Comparison of ENCODE assay signal across 1 cellular context in the genomic region with DNA sequence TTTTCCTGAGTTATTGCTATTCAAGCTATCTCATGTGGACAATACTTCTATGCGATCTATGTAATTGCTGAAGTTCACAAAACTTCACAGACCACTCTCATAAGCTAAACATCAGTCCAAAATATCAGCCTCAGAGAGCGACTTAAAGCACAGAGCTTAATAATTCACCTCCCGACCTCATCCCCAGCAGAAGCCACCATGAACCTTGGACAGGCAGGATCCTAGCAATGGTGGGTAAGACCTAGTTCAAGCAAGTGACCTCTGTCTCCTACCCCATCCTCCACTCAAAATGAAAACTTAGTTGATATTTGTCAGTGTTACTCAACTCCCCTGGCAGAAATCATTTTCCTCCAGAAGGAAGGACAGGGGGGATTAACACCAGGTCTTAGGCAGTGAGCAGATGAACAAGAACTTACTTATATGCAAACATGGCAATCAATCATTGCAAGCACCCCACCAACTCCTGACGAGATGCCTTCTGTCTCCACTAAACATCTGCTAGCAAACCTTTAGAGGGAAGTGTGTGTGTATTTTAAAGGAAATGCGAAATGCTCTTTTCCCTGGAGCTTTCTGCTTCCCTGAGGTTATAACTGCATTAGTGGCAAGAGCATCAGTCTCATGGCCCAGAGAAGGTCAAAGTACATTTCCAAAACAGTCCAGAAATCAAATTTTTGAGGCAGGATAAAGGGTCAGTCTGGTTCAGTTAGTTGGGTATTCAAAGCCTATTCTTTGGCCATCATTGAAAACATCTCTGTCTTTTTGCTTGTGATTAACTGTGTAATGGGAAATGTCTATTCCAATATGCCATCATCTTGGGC.
TF ChIP-seq lines count a peak whose summit lies in the region.

No MANE protein-coding gene starts in this region.

TF ChIP-seq in HepG2, 621 proteins besides CTCF, POLR2A, EP300 and RAD21 (continued from another document and continues in another):
- TF ChIP-seq ZNF746 (CRISPR knock-in tag; IDR thresholded peaks at IDR 0.05) (peak; percentile 28; the same call in 1 of the 2 replicates), KLF15 (CRISPR knock-in tag; IDR thresholded peaks at IDR 0.05; ENCODE audit: borderline replicate concordance) (no peak), TFE3 (CRISPR knock-in tag; IDR thresholded peaks at IDR 0.05) (peak; percentile 28; the same call in 1 of the 2 replicates), NCOA2 (CRISPR knock-in tag; IDR thresholded peaks at IDR 0.05) (peak; percentile 78), ZBTB7A (CRISPR knock-in tag; IDR thresholded peaks at IDR 0.05) (no peak), ZHX2 (IDR thresholded peaks at IDR 0.05; ENCODE audit: low read depth) (0 out of 2 replicates have a peak, but pooled peaks have one; percentile 34), ZHX2 (CRISPR knock-in tag; IDR thresholded peaks at IDR 0.05; ENCODE audit: borderline replicate concordance) (no peak), SP140L (CRISPR knock-in tag; IDR thresholded peaks at IDR 0.05; ENCODE audit: borderline replicate concordance) (no peak), ATAD3A (CRISPR knock-in tag; IDR thresholded peaks at IDR 0.05) (no peak), HHEX (CRISPR knock-in tag; IDR thresholded peaks at IDR 0.05) (no peak), HNRNPL (IDR thresholded peaks at IDR 0.05; ENCODE audit: low read depth, low read length) (no peak), PREB (CRISPR knock-in tag; IDR thresholded peaks at IDR 0.05) (no peak), PHF8 (CRISPR knock-in tag; IDR thresholded peaks at IDR 0.05) (no peak), CEBPG (CRISPR knock-in tag; IDR thresholded peaks at IDR 0.05) (peak; percentile 78), SIX1 (CRISPR knock-in tag; IDR thresholded peaks at IDR 0.05; ENCODE audit: borderline replicate concordance) (no peak), ZNF891 (CRISPR knock-in tag; IDR thresholded peaks at IDR 0.05) (no peak), ZNF878 (CRISPR knock-in tag; IDR thresholded peaks at IDR 0.05) (no peak), ZNF256 (CRISPR knock-in tag; conservative IDR thresholded peaks at IDR 0.05) (no peak), ZNF33A (CRISPR knock-in tag; IDR thresholded peaks at IDR 0.05; ENCODE audit: borderline replicate concordance) (0 out of 2 replicates have a peak, but pooled peaks have one; percentile 38), ZNF337 (CRISPR knock-in tag; IDR thresholded peaks at IDR 0.05; ENCODE audit: borderline replicate concordance, low read depth) (no peak), CEBPB (IDR thresholded peaks at IDR 0.05; ENCODE audit: borderline replicate concordance, low read depth, low read length) (peak; percentile 31; the same call in 1 of the 2 replicates), RORA (CRISPR knock-in tag; IDR thresholded peaks at IDR 0.05) (no peak), ATF1 (CRISPR knock-in tag; IDR thresholded peaks at IDR 0.05) (no peak), ZNF143 (CRISPR knock-in tag; IDR thresholded peaks at IDR 0.05) (no peak), SNAI1 (CRISPR knock-in tag; IDR thresholded peaks at IDR 0.05; ENCODE audit: borderline replicate concordance) (no peak), ZNF292 (CRISPR knock-in tag; IDR thresholded peaks at IDR 0.05; ENCODE audit: borderline replicate concordance, low read depth) (no peak), CC2D1A (CRISPR knock-in tag; IDR thresholded peaks at IDR 0.05) (no peak), CAMTA2 (CRISPR knock-in tag; IDR thresholded peaks at IDR 0.05; ENCODE audit: borderline replicate concordance) (no peak), RFX1 (IDR thresholded peaks at IDR 0.05) (no peak), CSRNP1 (CRISPR knock-in tag; IDR thresholded peaks at IDR 0.05) (no peak), KDM2A (CRISPR knock-in tag; IDR thresholded peaks at IDR 0.05; ENCODE audit: borderline replicate concordance, low read depth) (no peak), RCOR2 (CRISPR knock-in tag; IDR thresholded peaks at IDR 0.05) (peak; percentile 76; the same call in 1 of the 2 replicates), ZNF20 (CRISPR knock-in tag; IDR thresholded peaks at IDR 0.05) (no peak)
- TF ChIP-seq, protein P1, sequence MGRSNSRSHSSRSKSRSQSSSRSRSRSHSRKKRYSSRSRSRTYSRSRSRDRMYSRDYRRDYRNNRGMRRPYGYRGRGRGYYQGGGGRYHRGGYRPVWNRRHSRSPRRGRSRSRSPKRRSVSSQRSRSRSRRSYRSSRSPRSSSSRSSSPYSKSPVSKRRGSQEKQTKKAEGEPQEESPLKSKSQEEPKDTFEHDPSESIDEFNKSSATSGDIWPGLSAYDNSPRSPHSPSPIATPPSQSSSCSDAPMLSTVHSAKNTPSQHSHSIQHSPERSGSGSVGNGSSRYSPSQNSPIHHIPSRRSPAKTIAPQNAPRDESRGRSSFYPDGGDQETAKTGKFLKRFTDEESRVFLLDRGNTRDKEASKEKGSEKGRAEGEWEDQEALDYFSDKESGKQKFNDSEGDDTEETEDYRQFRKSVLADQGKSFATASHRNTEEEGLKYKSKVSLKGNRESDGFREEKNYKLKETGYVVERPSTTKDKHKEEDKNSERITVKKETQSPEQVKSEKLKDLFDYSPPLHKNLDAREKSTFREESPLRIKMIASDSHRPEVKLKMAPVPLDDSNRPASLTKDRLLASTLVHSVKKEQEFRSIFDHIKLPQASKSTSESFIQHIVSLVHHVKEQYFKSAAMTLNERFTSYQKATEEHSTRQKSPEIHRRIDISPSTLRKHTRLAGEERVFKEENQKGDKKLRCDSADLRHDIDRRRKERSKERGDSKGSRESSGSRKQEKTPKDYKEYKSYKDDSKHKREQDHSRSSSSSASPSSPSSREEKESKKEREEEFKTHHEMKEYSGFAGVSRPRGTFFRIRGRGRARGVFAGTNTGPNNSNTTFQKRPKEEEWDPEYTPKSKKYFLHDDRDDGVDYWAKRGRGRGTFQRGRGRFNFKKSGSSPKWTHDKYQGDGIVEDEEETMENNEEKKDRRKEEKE (IDR thresholded peaks at IDR 0.05), result no peak
- TF ChIP-seq, protein P2, sequence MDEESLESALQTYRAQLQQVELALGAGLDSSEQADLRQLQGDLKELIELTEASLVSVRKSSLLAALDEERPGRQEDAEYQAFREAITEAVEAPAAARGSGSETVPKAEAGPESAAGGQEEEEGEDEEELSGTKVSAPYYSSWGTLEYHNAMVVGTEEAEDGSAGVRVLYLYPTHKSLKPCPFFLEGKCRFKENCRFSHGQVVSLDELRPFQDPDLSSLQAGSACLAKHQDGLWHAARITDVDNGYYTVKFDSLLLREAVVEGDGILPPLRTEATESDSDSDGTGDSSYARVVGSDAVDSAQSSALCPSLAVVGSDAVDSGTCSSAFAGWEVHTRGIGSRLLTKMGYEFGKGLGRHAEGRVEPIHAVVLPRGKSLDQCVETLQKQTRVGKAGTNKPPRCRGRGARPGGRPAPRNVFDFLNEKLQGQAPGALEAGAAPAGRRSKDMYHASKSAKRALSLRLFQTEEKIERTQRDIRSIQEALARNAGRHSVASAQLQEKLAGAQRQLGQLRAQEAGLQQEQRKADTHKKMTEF (CRISPR knock-in tag; IDR thresholded peaks at IDR 0.05), result no peak; the same call in 1 of the 2 replicates
- TF ChIP-seq, protein P3, sequence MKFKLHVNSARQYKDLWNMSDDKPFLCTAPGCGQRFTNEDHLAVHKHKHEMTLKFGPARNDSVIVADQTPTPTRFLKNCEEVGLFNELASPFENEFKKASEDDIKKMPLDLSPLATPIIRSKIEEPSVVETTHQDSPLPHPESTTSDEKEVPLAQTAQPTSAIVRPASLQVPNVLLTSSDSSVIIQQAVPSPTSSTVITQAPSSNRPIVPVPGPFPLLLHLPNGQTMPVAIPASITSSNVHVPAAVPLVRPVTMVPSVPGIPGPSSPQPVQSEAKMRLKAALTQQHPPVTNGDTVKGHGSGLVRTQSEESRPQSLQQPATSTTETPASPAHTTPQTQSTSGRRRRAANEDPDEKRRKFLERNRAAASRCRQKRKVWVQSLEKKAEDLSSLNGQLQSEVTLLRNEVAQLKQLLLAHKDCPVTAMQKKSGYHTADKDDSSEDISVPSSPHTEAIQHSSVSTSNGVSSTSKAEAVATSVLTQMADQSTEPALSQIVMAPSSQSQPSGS (CRISPR knock-in tag; IDR thresholded peaks at IDR 0.05), result peak; percentile 78; the same call in 1 of the 2 replicates
- TF ChIP-seq, protein P4, sequence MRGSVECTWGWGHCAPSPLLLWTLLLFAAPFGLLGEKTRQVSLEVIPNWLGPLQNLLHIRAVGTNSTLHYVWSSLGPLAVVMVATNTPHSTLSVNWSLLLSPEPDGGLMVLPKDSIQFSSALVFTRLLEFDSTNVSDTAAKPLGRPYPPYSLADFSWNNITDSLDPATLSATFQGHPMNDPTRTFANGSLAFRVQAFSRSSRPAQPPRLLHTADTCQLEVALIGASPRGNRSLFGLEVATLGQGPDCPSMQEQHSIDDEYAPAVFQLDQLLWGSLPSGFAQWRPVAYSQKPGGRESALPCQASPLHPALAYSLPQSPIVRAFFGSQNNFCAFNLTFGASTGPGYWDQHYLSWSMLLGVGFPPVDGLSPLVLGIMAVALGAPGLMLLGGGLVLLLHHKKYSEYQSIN (CRISPR knock-in tag; IDR thresholded peaks at IDR 0.05; ENCODE audit: borderline replicate concordance), result no peak
- TF ChIP-seq, protein P5, sequence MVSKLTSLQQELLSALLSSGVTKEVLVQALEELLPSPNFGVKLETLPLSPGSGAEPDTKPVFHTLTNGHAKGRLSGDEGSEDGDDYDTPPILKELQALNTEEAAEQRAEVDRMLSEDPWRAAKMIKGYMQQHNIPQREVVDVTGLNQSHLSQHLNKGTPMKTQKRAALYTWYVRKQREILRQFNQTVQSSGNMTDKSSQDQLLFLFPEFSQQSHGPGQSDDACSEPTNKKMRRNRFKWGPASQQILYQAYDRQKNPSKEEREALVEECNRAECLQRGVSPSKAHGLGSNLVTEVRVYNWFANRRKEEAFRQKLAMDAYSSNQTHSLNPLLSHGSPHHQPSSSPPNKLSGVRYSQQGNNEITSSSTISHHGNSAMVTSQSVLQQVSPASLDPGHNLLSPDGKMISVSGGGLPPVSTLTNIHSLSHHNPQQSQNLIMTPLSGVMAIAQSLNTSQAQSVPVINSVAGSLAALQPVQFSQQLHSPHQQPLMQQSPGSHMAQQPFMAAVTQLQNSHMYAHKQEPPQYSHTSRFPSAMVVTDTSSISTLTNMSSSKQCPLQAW (CRISPR knock-in tag; IDR thresholded peaks at IDR 0.05), result peak; percentile 66; the same call in 1 of the 2 replicates
